In genomic region chr19:46731584-46731983, GRCh38 we compare ENCODE assay signal across 5 cellular contexts. TPM values are rescaled to one million over a fixed set of nuclear protein-coding genes. Genes with fewer than 3 reads are reported as not detected.
DNase-seq lines count a peak whose midpoint lies in the region; ATAC-seq, FAIRE-seq and TF ChIP-seq lines count a peak whose summit lies in the region.
"Had no signal": no experiment of that assay in that cellular context is flagged by ENCODE, and none has a peak within 500 bp of the region (broad histone marks: within the 10 kb centered on the region; RNA-seq: fewer than 3 reads in every experiment).

No MANE protein-coding gene starts in this region.

- H3K4me1 Mint-ChIP-seq in CD8-positive, alpha-beta memory T cell: peaks cover 9 to 17% (median 10%) of the 10 kb centered on the region in 3 donors

- no peak for FAIRE-seq in GM12878 (lab: Jason Lieb, UNC)

- peaks cover 3% of the 10 kb centered on the region; the same call in 1 of the 2 replicates for H3K79me2 ChIP-seq in GM12878 (ENCODE audit: control insufficient read depth, insufficient read depth, low read length)

- ATAC-seq in GM12878: 0 out of 3 replicates have a peak, but pooled peaks have one; percentile 11

- H3K4me2 ChIP-seq in GM12878 (ENCODE audit: control insufficient read depth, insufficient read depth): no peak overlapping the region

- H3K27ac Mint-ChIP-seq in CD8-positive, alpha-beta memory T cell: no peak overlapping the region

- no peak for TF ChIP-seq RAD21 in GM12878 (IDR thresholded peaks at IDR 0.05; ENCODE audit: insufficient read depth, low read depth, low read length)

- peaks cover 58% of the 10 kb centered on the region for H3K36me3 ChIP-seq in CD8-positive, alpha-beta memory T cell (ENCODE audit: insufficient read depth, low read length)
- peaks cover 47 to 68% of the 10 kb centered on the region in 2 experiments for H3K36me3 ChIP-seq in GM12878 (ENCODE audit: control insufficient read depth in 2 of 2, insufficient read depth in 2 of 2, low read length in 1 of 2)

- SMC1A ChIA-PET in GM12878 (lab: Charles Lee; ENCODE audit: uncharacterized antibody, unreplicated experiment): no interaction called here

- H3K36me3 Mint-ChIP-seq in CD8-positive, alpha-beta memory T cell: peaks cover 0 to 79% (median 2%) of the 10 kb centered on the region in 3 donors

- no peak overlapping the region for H3K9ac ChIP-seq in GM12878 (ENCODE audit: control insufficient read depth, insufficient read depth, low read length)

- no peaks in the 10 kb centered on the region for H3K9me3 ChIP-seq in CD8-positive, alpha-beta memory T cell (ENCODE audit: low read length)
- no peaks in the 10 kb centered on the region for H3K9me3 ChIP-seq in GM12878 (replicated peaks; ENCODE audit: control insufficient read depth, insufficient read depth, low read length)

- CTCF ChIA-PET in CD8-positive, alpha-beta memory T cell (lab: Charles Lee): interaction anchor here (6.3 kb wide), 1 partner anchor 27 kb away, joined by 124 read pairs; no protein-coding TSS in a partner anchor
- CTCF ChIA-PET in GM12878 (lab: Yijun Ruan, JAX): interaction anchor here (1.7 to 6.0 kb wide), 2 partner anchors 10 to 27 kb away, joined by 4 to 78 read pairs; no protein-coding TSS in a partner anchor

- TF ChIP-seq POLR2A in GM12878 (IDR thresholded peaks at IDR 0.05; ENCODE audit: low read depth, low read length): no peak; the same call in 1 of the 2 replicates

- H3K9me3 Mint-ChIP-seq in CD8-positive, alpha-beta memory T cell: no peaks in the 10 kb centered on the region

- RAD21 ChIA-PET in GM12878 (lab: Charles Lee; ENCODE audit: unreplicated experiment): interaction anchor here (0.5 to 0.6 kb wide), 3 partner anchors 15 to 66 kb away, joined by 3 read pairs; partner anchors contain the start of gene PRKD2

- POLR2A ChIA-PET in CD8-positive, alpha-beta memory T cell (lab: Charles Lee): no interaction called here
- POLR2A ChIA-PET in GM12878 (lab: Charles Lee): no interaction called here

- in situ Hi-C loops in GM12878 (cut with MboI): no loop called here

- H3K27me3 ChIP-seq in CD8-positive, alpha-beta memory T cell (ENCODE audit: insufficient read depth, low read length, poor library complexity, severe bottlenecking): no peaks in the 10 kb centered on the region
- H3K27me3 ChIP-seq in GM12878 (replicated peaks in 1 of 2; ENCODE audit: control insufficient read depth in 2 of 2, insufficient read depth in 2 of 2, low read length in 1 of 2): no peaks in the 10 kb centered on the region

- no peaks in the 10 kb centered on the region; the same call in none of the 2 replicates for H4K20me1 ChIP-seq in GM12878 (ENCODE audit: control insufficient read depth, insufficient read depth)

- WGBS in GM12878 (ENCODE audit: insufficient coverage, insufficient replicate concordance, low lambda C conversion rate, missing lambda C conversion rate): 75% methylated on average over 14 of the region's 14 CpGs

- no peak overlapping the region for H3K4me3 Mint-ChIP-seq in CD8-positive, alpha-beta memory T cell

- H2AFZ ChIP-seq in GM12878 (ENCODE audit: control insufficient read depth, low read depth, low read length): no peak overlapping the region

- no peak for DNase-seq in CD8-positive, alpha-beta memory T cell
- DNase-seq in GM12878 (ENCODE audit: low read depth, low spot score) (no peak), dermis blood vessel endothelial cell (no peak), retina (no peak)
- DNase-seq: stimulated activated CD4-positive, alpha-beta T cell treated with anti-CD3 and anti-CD28 coated beads, Interleukin-4, amount 100 ng/mL, for 4 hours had no signal

- TF ChIP-seq CTCF in GM12878 (IDR thresholded peaks at IDR 0.05 in 2 of 3, conservative IDR thresholded peaks at IDR 0.05 in 1 of 3; ENCODE audit: control insufficient read depth in 2 of 3, extremely low read depth in 1 of 3, insufficient read depth in 1 of 3, low read depth in 3 of 3, low read length in 3 of 3): no peak

- intact Hi-C loops in GM12878 (cut with micrococcal nuclease; ENCODE audit: unreplicated experiment): no loop called here

- no peak overlapping the region for H3K4me3 ChIP-seq in CD8-positive, alpha-beta memory T cell (ENCODE audit: low read length)
- no peak overlapping the region for H3K4me3 ChIP-seq in GM12878

- BruUV-seq in GM12878 (replicated peaks; lab: Mats Ljungman, UMichigan): no TSS peak

- no peak for TF ChIP-seq EP300 in GM12878 (IDR thresholded peaks at IDR 0.05; ENCODE audit: borderline replicate concordance in 1 of 2, control insufficient read depth in 1 of 2, low read depth in 2 of 2, low read length in 2 of 2)

- H3K27me3 Mint-ChIP-seq in CD8-positive, alpha-beta memory T cell: no peaks in the 10 kb centered on the region

- H3K27ac ChIP-seq in CD8-positive, alpha-beta memory T cell (ENCODE audit: low read depth, low read length): peak overlapping the region; percentile 24
- no peak overlapping the region for H3K27ac ChIP-seq in GM12878 (ENCODE audit: control insufficient read depth, insufficient read depth)

- peaks cover 6% of the 10 kb centered on the region for H3K4me1 ChIP-seq in CD8-positive, alpha-beta memory T cell (ENCODE audit: insufficient read depth, low read length)
- H3K4me1 ChIP-seq in GM12878 (ENCODE audit: control insufficient read depth, insufficient read depth, low read length): peaks cover 10% of the 10 kb centered on the region

RNA-seq across cellular contexts. Expression of gene FKRP, which starts 14.3 kb away (rescaled TPM):
- total RNA-seq in CD8-positive, alpha-beta memory T cell: 10 to 100 TPM; 21.6 to 24.4 TPM
- polyA plus RNA-seq in CD8-positive, alpha-beta memory T cell: 6.4 TPM
- total RNA-seq in GM12878 (2013; cell fraction: nucleolus; rRNA removed): 13.5 and 18.7 TPM in 2 replicates
- total RNA-seq in GM12878 (2014; rRNA removed) (7.9 and 10.1 TPM in 2 replicates), GM12878 (2014; rRNA removed; fragmentation: Illumina TruSeq; extraction: Trizol) (5.8 and 6.9 TPM in 2 replicates), GM12878 (2021) (13.0 and 13.3 TPM in 2 replicates), dermis blood vessel endothelial cell (16.7 and 21.5 TPM in 2 replicates)
- polyA plus RNA-seq in GM12878 (2011; ENCODE audit: low read depth): 5.4 TPM
- polyA plus RNA-seq in GM12878 (2011; rRNA removed) (3.3 and 4.2 TPM in 2 replicates), GM12878 (2014; fragmentation: Illumina TruSeq; extraction: Trizol) (8.0 and 8.7 TPM in 2 replicates), GM12878 (2014; fragmentation: Nextera tagmentation; extraction: Ambion mirVana) (1 to 10 TPM; 1.3 to 1.8 TPM), GM12878 (2014; rRNA removed) (14.1 and 14.2 TPM in 2 replicates), GM12878 (2016; fragmentation: Nextera tagmentation; extraction: Ambion mirVana) (1 to 10 TPM; 6.7 to 8.8 TPM)
- polyA plus RNA-seq in GM12878 (2011; cell fraction: cytosol; rRNA removed): 4.9 and 8.7 TPM in 2 replicates
- 11.0 and 19.0 TPM in 2 replicates for polyA plus RNA-seq in GM12878 (2011; cell fraction: nucleus; rRNA removed)
- 5.9 and 11.6 TPM in 2 replicates for polyA plus RNA-seq in GM12878 (2012)
- 2.9 and 4.9 TPM in 2 replicates for polyA minus RNA-seq in GM12878 (2011; rRNA and poly(A)+ RNA removed)
- 1.2 and 1.5 TPM in 2 replicates for polyA minus RNA-seq in GM12878 (2011; cell fraction: cytosol; rRNA and poly(A)+ RNA removed)
- 3.6 and 4.2 TPM in 2 replicates for polyA minus RNA-seq in GM12878 (2011; cell fraction: nucleus; rRNA and poly(A)+ RNA removed)

RNA-seq across cellular contexts. Expression of gene STRN4, which starts 14.7 kb away (rescaled TPM):
- total RNA-seq in CD8-positive, alpha-beta memory T cell: 10 to 100 TPM; 68.8 to 70.4 TPM
- polyA plus RNA-seq in CD8-positive, alpha-beta memory T cell: 23.2 TPM
- total RNA-seq in GM12878 (2013; cell fraction: nucleolus; rRNA removed): 77.4 and 81.2 TPM in 2 replicates
- 51.1 and 54.8 TPM in 2 replicates for total RNA-seq in GM12878 (2014; rRNA removed)
- total RNA-seq in GM12878 (2014; rRNA removed; fragmentation: Illumina TruSeq; extraction: Trizol): 17.5 and 18.9 TPM in 2 replicates
- total RNA-seq in GM12878 (2021): 55.0 and 56.1 TPM in 2 replicates
- 12.4 TPM for polyA plus RNA-seq in GM12878 (2011; ENCODE audit: low read depth)
- 19.7 and 26.1 TPM in 2 replicates for polyA plus RNA-seq in GM12878 (2011; rRNA removed)
- polyA plus RNA-seq in GM12878 (2011; cell fraction: cytosol; rRNA removed): 45.1 and 60.8 TPM in 2 replicates
- 186 and 249 TPM in 2 replicates for polyA plus RNA-seq in GM12878 (2011; cell fraction: nucleus; rRNA removed)
- polyA plus RNA-seq in GM12878 (2012): 35.8 and 44.1 TPM in 2 replicates
- polyA plus RNA-seq in GM12878 (2014; fragmentation: Illumina TruSeq; extraction: Trizol): 4.5 and 16.0 TPM in 2 replicates
- polyA plus RNA-seq in GM12878 (2014; fragmentation: Nextera tagmentation; extraction: Ambion mirVana): 1 to 10 TPM in 1 of 2 experiments, under 1 TPM in 1; 0.42 to 1.6 TPM
- polyA plus RNA-seq in GM12878 (2014; rRNA removed): 62.8 and 65.4 TPM in 2 replicates
- 10 to 100 TPM in 1 of 2 experiments, 1 to 10 TPM in 1; 6.6 to 27.9 TPM for polyA plus RNA-seq in GM12878 (2016; fragmentation: Nextera tagmentation; extraction: Ambion mirVana)
- polyA minus RNA-seq in GM12878 (2011; rRNA and poly(A)+ RNA removed): 30.9 and 64.5 TPM in 2 replicates
- 18.6 and 18.7 TPM in 2 replicates for polyA minus RNA-seq in GM12878 (2011; cell fraction: cytosol; rRNA and poly(A)+ RNA removed)
- 39.0 and 63.6 TPM in 2 replicates for polyA minus RNA-seq in GM12878 (2011; cell fraction: nucleus; rRNA and poly(A)+ RNA removed)
- 90.9 and 135 TPM in 2 replicates for total RNA-seq in dermis blood vessel endothelial cell

RNA-seq across cellular contexts. Expression of gene PRKD2, which starts 14.7 kb away (rescaled TPM):
- total RNA-seq in CD8-positive, alpha-beta memory T cell: 10 to 100 TPM; 61.6 to 63.8 TPM
- 88.0 TPM for polyA plus RNA-seq in CD8-positive, alpha-beta memory T cell
- total RNA-seq in GM12878 (2013; cell fraction: nucleolus; rRNA removed): 23.7 and 25.9 TPM in 2 replicates
- total RNA-seq in GM12878 (2014; rRNA removed): 25.1 and 35.4 TPM in 2 replicates
- total RNA-seq in GM12878 (2014; rRNA removed; fragmentation: Illumina TruSeq; extraction: Trizol): 13.3 and 14.4 TPM in 2 replicates
- 88.9 and 98.8 TPM in 2 replicates for total RNA-seq in GM12878 (2021)
- polyA plus RNA-seq in GM12878 (2011; ENCODE audit: low read depth): 30.7 TPM
- 7.7 and 12.6 TPM in 2 replicates for polyA plus RNA-seq in GM12878 (2011; rRNA removed)
- polyA plus RNA-seq in GM12878 (2011; cell fraction: cytosol; rRNA removed): 22.8 and 23.6 TPM in 2 replicates
- polyA plus RNA-seq in GM12878 (2011; cell fraction: nucleus; rRNA removed): 70.9 and 92.1 TPM in 2 replicates
- 56.6 and 58.8 TPM in 2 replicates for polyA plus RNA-seq in GM12878 (2012)
- polyA plus RNA-seq in GM12878 (2014; fragmentation: Illumina TruSeq; extraction: Trizol): 16.9 and 31.3 TPM in 2 replicates
- polyA plus RNA-seq in GM12878 (2014; fragmentation: Nextera tagmentation; extraction: Ambion mirVana): 10 to 100 TPM in 1 of 2 experiments, 1 to 10 TPM in 1; 2.3 to 11.8 TPM
- polyA plus RNA-seq in GM12878 (2014; rRNA removed): 34.4 and 45.7 TPM in 2 replicates
- 10 to 100 TPM; 44.6 to 50.7 TPM for polyA plus RNA-seq in GM12878 (2016; fragmentation: Nextera tagmentation; extraction: Ambion mirVana)
- 21.4 and 38.0 TPM in 2 replicates for polyA minus RNA-seq in GM12878 (2011; rRNA and poly(A)+ RNA removed)
- polyA minus RNA-seq in GM12878 (2011; cell fraction: cytosol; rRNA and poly(A)+ RNA removed): 27.0 and 27.5 TPM in 2 replicates
- 11.1 and 26.6 TPM in 2 replicates for polyA minus RNA-seq in GM12878 (2011; cell fraction: nucleus; rRNA and poly(A)+ RNA removed)
- 84.2 and 135 TPM in 2 replicates for total RNA-seq in dermis blood vessel endothelial cell

RNA-seq across cellular contexts. Expression of gene SLC1A5, which starts 56.8 kb away (rescaled TPM):
- total RNA-seq in CD8-positive, alpha-beta memory T cell: 100 to 1,000 TPM; 377 to 380 TPM
- 19.1 TPM for polyA plus RNA-seq in CD8-positive, alpha-beta memory T cell
- total RNA-seq in GM12878 (2013; cell fraction: nucleolus; rRNA removed): 38.3 and 43.7 TPM in 2 replicates
- 73.7 and 76.6 TPM in 2 replicates for total RNA-seq in GM12878 (2014; rRNA removed)
- 35.8 and 36.2 TPM in 2 replicates for total RNA-seq in GM12878 (2014; rRNA removed; fragmentation: Illumina TruSeq; extraction: Trizol)
- total RNA-seq in GM12878 (2021): 109 and 112 TPM in 2 replicates
- polyA plus RNA-seq in GM12878 (2011; ENCODE audit: low read depth): 47.6 TPM
- 22.1 and 60.9 TPM in 2 replicates for polyA plus RNA-seq in GM12878 (2011; rRNA removed)
- 97.3 and 105 TPM in 2 replicates for polyA plus RNA-seq in GM12878 (2011; cell fraction: cytosol; rRNA removed)
- 43.9 and 51.7 TPM in 2 replicates for polyA plus RNA-seq in GM12878 (2011; cell fraction: nucleus; rRNA removed)
- 89.1 and 92.1 TPM in 2 replicates for polyA plus RNA-seq in GM12878 (2012)
- polyA plus RNA-seq in GM12878 (2014; fragmentation: Illumina TruSeq; extraction: Trizol): 29.2 and 53.2 TPM in 2 replicates
- polyA plus RNA-seq in GM12878 (2014; fragmentation: Nextera tagmentation; extraction: Ambion mirVana): 10 to 100 TPM in 1 of 2 experiments, 1 to 10 TPM in 1; 9.1 to 16.3 TPM
- 60.9 and 68.9 TPM in 2 replicates for polyA plus RNA-seq in GM12878 (2014; rRNA removed)
- polyA plus RNA-seq in GM12878 (2016; fragmentation: Nextera tagmentation; extraction: Ambion mirVana): 100 to 1,000 TPM; 116 to 129 TPM
- polyA minus RNA-seq in GM12878 (2011; rRNA and poly(A)+ RNA removed): 78.3 and 105 TPM in 2 replicates
- 30.7 and 31.9 TPM in 2 replicates for polyA minus RNA-seq in GM12878 (2011; cell fraction: cytosol; rRNA and poly(A)+ RNA removed)
- polyA minus RNA-seq in GM12878 (2011; cell fraction: nucleus; rRNA and poly(A)+ RNA removed): 19.5 and 29.7 TPM in 2 replicates
- total RNA-seq in dermis blood vessel endothelial cell: 66.9 and 76.2 TPM in 2 replicates
